Comparison of ENCODE assay signal across 15 cellular contexts in genomic region chr21:38721055-38721454, GRCh38.
"Had no signal": no experiment of that assay in that cellular context is flagged by ENCODE, and none has a peak within 500 bp of the region (broad histone marks: within the 10 kb centered on the region; RNA-seq: fewer than 3 reads in every experiment).

No MANE protein-coding gene starts in this region.

- H3K4me2 ChIP-seq: smooth muscle cell had no signal

- H3K36me3 ChIP-seq: esophagus squamous epithelium, gastroesophageal sphincter, ovary had no signal

- H3K27me3 ChIP-seq: esophagus squamous epithelium, gastroesophageal sphincter, ovary had no signal

- H3K36me3 Mint-ChIP-seq: type B pancreatic cell had no signal

- H3K27ac ChIP-seq: esophagus squamous epithelium, gastroesophageal sphincter, ovary had no signal

- H3K9me3 ChIP-seq: ovary had no signal

- H3K27ac Mint-ChIP-seq: dendritic cell treated with granulocyte-macrophage colony-stimulating factor and Interleukin-4, amounts not matched to agents 40 ng/mL and 50 ng/mL, for 4 days; effector memory CD8-positive, alpha-beta T cell; naive thymus-derived CD4-positive, alpha-beta T cell; progenitor cell of endocrine pancreas; type B pancreatic cell had no signal

- H3K4me1 Mint-ChIP-seq: naive thymus-derived CD4-positive, alpha-beta T cell had no signal

- ATAC-seq: effector memory CD8-positive, alpha-beta T cell; gastroesophageal sphincter; left colon; naive thymus-derived CD4-positive, alpha-beta T cell; right cardiac atrium had no signal

- H3K4me3 ChIP-seq: esophagus squamous epithelium, gastroesophageal sphincter, ovary, smooth muscle cell had no signal

- H3K4me1 ChIP-seq: esophagus squamous epithelium, gastroesophageal sphincter had no signal

- H3K4me3 Mint-ChIP-seq: dendritic cell treated with granulocyte-macrophage colony-stimulating factor and Interleukin-4, amounts not matched to agents 40 ng/mL and 50 ng/mL, for 4 days; effector memory CD8-positive, alpha-beta T cell; naive thymus-derived CD4-positive, alpha-beta T cell; type B pancreatic cell had no signal

- DNase-seq: effector memory CD8-positive, alpha-beta T cell; esophagus squamous epithelium; foreskin fibroblast; glutamatergic neuron; left colon; naive thymus-derived CD4-positive, alpha-beta T cell; ovary; stimulated activated CD4-positive, alpha-beta T cell treated with anti-CD3 and anti-CD28 coated beads, Interleukin-2, amount 100 ng/mL, for 48 hours; stimulated activated naive CD4-positive, alpha-beta T cell treated with Interleukin-2 at 50 U/mL for 16 hours had no signal
